ENCODE assay signal across 14 cellular contexts in the genomic region with DNA sequence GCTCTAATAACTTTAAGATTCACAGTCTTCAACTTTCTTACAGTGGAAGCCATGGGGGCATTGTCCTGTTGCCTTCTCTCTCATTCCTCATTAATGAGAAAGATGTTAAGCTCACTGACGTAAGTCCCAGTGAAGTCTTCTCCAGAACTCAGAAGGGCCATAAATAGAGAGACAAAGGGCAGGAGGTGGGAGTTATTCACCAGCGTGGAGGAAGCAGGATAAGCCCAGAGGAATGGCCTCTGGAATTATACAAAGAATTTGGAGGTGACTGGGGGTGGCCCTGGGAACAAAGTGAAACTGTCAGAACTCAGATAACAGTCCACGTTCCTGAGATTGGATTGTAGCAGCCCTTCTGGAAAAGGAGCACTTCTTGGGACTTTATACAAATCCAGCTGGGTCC. TPM values are rescaled to one million over a fixed set of nuclear protein-coding genes. Genes with fewer than 3 reads are reported as not detected.
A peak's percentile ranks its signal among the peaks of the same experiment; 100 is the strongest.
DNase-seq lines count a peak whose midpoint lies in the region; ATAC-seq and TF ChIP-seq lines count a peak whose summit lies in the region.
"Had no signal": no experiment of that assay in that cellular context is flagged by ENCODE, and none has a peak within 500 bp of the region (broad histone marks: within the 10 kb centered on the region; RNA-seq: fewer than 3 reads in every experiment).

No MANE protein-coding gene starts in this region.

- TF ChIP-seq POLR2A in heart left ventricle (IDR thresholded peaks at IDR 0.05): no peak

- peak overlapping the region in 2 of 3 experiments; percentile 2 to 5 for H3K4me3 Mint-ChIP-seq in nephron
- H3K4me3 Mint-ChIP-seq: activated CD8-positive, alpha-beta memory T cell treated with anti-CD3 and anti-CD28 coated beads, Interleukin-2, amount 10 ng/mL, durations not matched to agents 7 days and 5 days; naive thymus-derived CD8-positive, alpha-beta T cell had no signal

- intact Hi-C loops in heart left ventricle (cut with DNase I): loop anchor here in 2 of 10 donors (2.0 to 10.0 kb wide), 2 partner anchors 28 to 46 kb away; no protein-coding TSS in a partner anchor

- WGBS in heart left ventricle, 4 donors: 7 to 12% (median 9%) methylated on average over 3 of the region's 3 CpGs
- 29% methylated on average over 3 of the region's 3 CpGs for WGBS in urinary bladder

- H3K9me3 Mint-ChIP-seq in nephron: no peaks in the 10 kb centered on the region
- H3K9me3 Mint-ChIP-seq: naive thymus-derived CD8-positive, alpha-beta T cell had no signal

- peak overlapping the region; percentile 75 to 95 (median 94) for H3K27ac Mint-ChIP-seq in nephron
- H3K27ac Mint-ChIP-seq: activated CD8-positive, alpha-beta memory T cell treated with anti-CD3 and anti-CD28 coated beads, Interleukin-2, amount 10 ng/mL, durations not matched to agents 7 days and 5 days; naive thymus-derived CD8-positive, alpha-beta T cell had no signal

- H3K36me3 ChIP-seq in heart left ventricle (no peaks in the 10 kb centered on the region), urinary bladder (ENCODE audit: insufficient read depth) (no peaks in the 10 kb centered on the region)

- H3K27ac ChIP-seq in heart left ventricle (peak overlapping the region; percentile 73 to 92 (median 85)), urinary bladder (ENCODE audit: low read depth) (peak overlapping the region; percentile 68)
- H3K27ac ChIP-seq: foreskin keratinocyte had no signal

- peaks cover 67% of the 10 kb centered on the region for H3K4me1 Mint-ChIP-seq in nephron
- H3K4me1 Mint-ChIP-seq: naive thymus-derived CD8-positive, alpha-beta T cell had no signal

- peak; percentile 28 for DNase-seq in astrocyte of the spinal cord (ENCODE audit: low read depth, low spot score)
- peak in 3 of 5 donors; percentile 39 to 53 (median 45) for DNase-seq in heart left ventricle
- DNase-seq in NOMO-1 (lab: John Stamatoyannopoulos, UW; ENCODE audit: unreplicated experiment in 2 of 2): no peak
- DNase-seq in UCSD-AML1 (lab: John Stamatoyannopoulos, UW; ENCODE audit: unreplicated experiment): no peak
- no peak for DNase-seq in activated CD4-positive, alpha-beta T cell treated with anti-CD3 and anti-CD28 coated beads, Interleukin-2, amount 50 U/mL, for 1 hour
- DNase-seq: activated CD8-positive, alpha-beta memory T cell treated with anti-CD3 and anti-CD28 coated beads, Interleukin-2, amount 10 ng/mL, durations not matched to agents 7 days and 5 days; amygdala; DMS 273 treated with DMSO at 0.1 percent for 48 hours; foreskin keratinocyte; naive thymus-derived CD8-positive, alpha-beta T cell; NCI-H2107 had no signal

- no peaks in the 10 kb centered on the region for H3K27me3 ChIP-seq in heart left ventricle

- no peaks in the 10 kb centered on the region for H3K36me3 Mint-ChIP-seq in nephron (ENCODE audit: low read depth)
- H3K36me3 Mint-ChIP-seq: activated CD8-positive, alpha-beta memory T cell treated with anti-CD3 and anti-CD28 coated beads, Interleukin-2, amount 10 ng/mL, durations not matched to agents 7 days and 5 days; naive thymus-derived CD8-positive, alpha-beta T cell had no signal

- ATAC-seq in heart left ventricle (peak; percentile 59 to 86 (median 80)), GM19397 (IDR thresholded peaks at IDR 0.05; ENCODE audit: unreplicated experiment) (no peak)
- ATAC-seq: activated CD8-positive, alpha-beta memory T cell treated with anti-CD3 and anti-CD28 coated beads, Interleukin-2, amount 10 ng/mL, durations not matched to agents 7 days and 5 days; foreskin keratinocyte; naive thymus-derived CD8-positive, alpha-beta T cell had no signal

- TF ChIP-seq CTCF in astrocyte of the spinal cord (IDR thresholded peaks at IDR 0.05; ENCODE audit: low read depth, low read length) (no peak), heart left ventricle (IDR thresholded peaks at IDR 0.05) (no peak), nephron (IDR thresholded peaks at IDR 0.05; ENCODE audit: unreplicated experiment in 3 of 3) (no peak)

- in situ Hi-C loops in astrocyte of the spinal cord (cut with HindIII; ENCODE audit: low sequenced_read_pairs): no loop called here

- H3K9me3 ChIP-seq in heart left ventricle: no peaks in the 10 kb centered on the region

- H3K4me3 ChIP-seq in astrocyte of the spinal cord (ENCODE audit: low read depth, low read length) (no peak overlapping the region), heart left ventricle (peak overlapping the region in 7 of 12 donors; percentile 3 to 21 (median 8)), urinary bladder (ENCODE audit: low read depth, low read length) (no peak overlapping the region)

- peaks cover 10 to 99% (median 69%) of the 10 kb centered on the region in 12 donors for H3K4me1 ChIP-seq in heart left ventricle
- H3K4me1 ChIP-seq in urinary bladder (ENCODE audit: insufficient read depth): peaks cover 2% of the 10 kb centered on the region
- H3K4me1 ChIP-seq: foreskin keratinocyte had no signal

- H3K27me3 Mint-ChIP-seq in nephron (ENCODE audit: low read depth): no peaks in the 10 kb centered on the region

RNA-seq across cellular contexts. Expression of gene SORBS1, which starts 52.4 kb away (rescaled TPM):
- total RNA-seq in heart left ventricle (1,000 to 10,000 TPM in 5 of 9 donors, 100 to 1,000 TPM in 4; 380 to 1,440 (median 1,065) TPM), urinary bladder (297 TPM)
- polyA plus RNA-seq in heart left ventricle (100 to 1,000 TPM; 355 to 380 TPM), urinary bladder (697 TPM)

Comparison
In these comparisons a context has a peak if more than half of its experiments do, and no peak if none do; other contexts are left out.
1. DNase-seq: peak in astrocyte of the spinal cord (single experiment) and heart left ventricle (3 of 5); none in NOMO-1 (0 of 2), UCSD-AML1 (single experiment) and activated CD4-positive, alpha-beta T cell treated with anti-CD3 and anti-CD28 coated beads, Interleukin-2, amount 50 U/mL, for 1 hour (single experiment).
2. H3K4me3 ChIP-seq: peak in heart left ventricle (7 of 12); none in astrocyte of the spinal cord (single experiment) and urinary bladder (single experiment).